ENCODE assay signal across 11 cellular contexts in genomic region chr10:50512214-50512595, GRCh38.
DNase-seq lines count a peak whose midpoint lies in the region; ATAC-seq and TF ChIP-seq lines count a peak whose summit lies in the region.
"Had no signal": no experiment of that assay in that cellular context is flagged by ENCODE, and none has a peak within 500 bp of the region (broad histone marks: within the 10 kb centered on the region; RNA-seq: fewer than 3 reads in every experiment).

No MANE protein-coding gene starts in this region.

- H3K9me3 ChIP-seq in sigmoid colon = no peaks in the 10 kb centered on the region
- H3K9me3 ChIP-seq: right atrium auricular region had no signal

- 84 to 86% methylated on average over 1 of the region's 1 CpG for WGBS in sigmoid colon, 2 donors

- no peaks in the 10 kb centered on the region for H3K9me3 Mint-ChIP-seq in activated CD4-positive, alpha-beta T cell treated with anti-CD3 and anti-CD28 coated beads, Interleukin-2, amount 10 ng/mL, durations not matched to agents 7 days and 5 days
- H3K9me3 Mint-ChIP-seq: H9 had no signal

- intact Hi-C loops in sigmoid colon (cut with DNase I) = no loop called here

- CTCF ChIA-PET in activated CD4-positive, alpha-beta T cell treated with anti-CD3 and anti-CD28 coated beads, Interleukin-2, amount 10 ng/mL, durations not matched to agents 7 days and 5 days (lab: Charles Lee) = interaction anchor here (0.5 to 1.8 kb wide), 7 partner anchors 10 to 110 kb away, joined by 3 to 7 read pairs (median 5); no protein-coding TSS in a partner anchor

- H3K27me3 Mint-ChIP-seq in activated CD4-positive, alpha-beta T cell treated with anti-CD3 and anti-CD28 coated beads, Interleukin-2, amount 10 ng/mL, durations not matched to agents 7 days and 5 days = no peaks in the 10 kb centered on the region

- H3K4me1 ChIP-seq in sigmoid colon = peaks cover 0 to 27% (median 19%) of the 10 kb centered on the region in 4 donors

- peak; percentile 15 for ATAC-seq in HG03342 (IDR thresholded peaks at IDR 0.05; ENCODE audit: unreplicated experiment)

- no peaks in the 10 kb centered on the region for H3K27me3 ChIP-seq in sigmoid colon
- H3K27me3 ChIP-seq: right atrium auricular region had no signal

- peak overlapping the region in 3 of 4 donors; percentile 20 to 45 (median 22) for H3K27ac ChIP-seq in sigmoid colon

- H3K4me3 Mint-ChIP-seq in activated CD4-positive, alpha-beta T cell treated with anti-CD3 and anti-CD28 coated beads, Interleukin-2, amount 10 ng/mL, durations not matched to agents 7 days and 5 days = no peak overlapping the region
- H3K4me3 Mint-ChIP-seq: H9 had no signal

- in situ Hi-C loops in astrocyte of the spinal cord (cut with HindIII; ENCODE audit: low sequenced_read_pairs) = no loop called here

- H3K4me3 ChIP-seq in astrocyte of the spinal cord (ENCODE audit: low read depth, low read length) (no peak overlapping the region), sigmoid colon (no peak overlapping the region)
- H3K4me3 ChIP-seq: right atrium auricular region had no signal

- no peak for TF ChIP-seq EP300 in sigmoid colon (IDR thresholded peaks at IDR 0.05)

- DNase-seq in activated CD4-positive, alpha-beta T cell treated with anti-CD3 and anti-CD28 coated beads, Interleukin-2, amount 10 ng/mL, durations not matched to agents 7 days and 5 days = no peak
- no peak for DNase-seq in activated CD4-positive, alpha-beta T cell treated with anti-CD3 and anti-CD28 coated beads for 4 hours
- DNase-seq in astrocyte of the spinal cord (ENCODE audit: low read depth, low spot score) = peak; percentile 18
- DNase-seq in sigmoid colon = no peak
- DNase-seq in SW 1271 (lab: John Stamatoyannopoulos, UW) = no peak
- no peak for DNase-seq in NCI-H510A (lab: John Stamatoyannopoulos, UW)
- no peak for DNase-seq in stimulated activated naive CD4-positive, alpha-beta T cell treated with Interleukin-2 at 50 U/mL for 16 hours (lab: John Stamatoyannopoulos, UW)
- DNase-seq: H9, NCI-H2029 treated with DMSO at 0.1 percent for 48 hours had no signal

- no peak for TF ChIP-seq POLR2A in sigmoid colon (IDR thresholded peaks at IDR 0.05)

- no peaks in the 10 kb centered on the region for H3K36me3 ChIP-seq in sigmoid colon
- H3K36me3 ChIP-seq: right atrium auricular region had no signal

- H3K4me1 Mint-ChIP-seq in activated CD4-positive, alpha-beta T cell treated with anti-CD3 and anti-CD28 coated beads, Interleukin-2, amount 10 ng/mL, durations not matched to agents 7 days and 5 days = peaks cover 57% of the 10 kb centered on the region

- peak overlapping the region; percentile 27 for H3K27ac Mint-ChIP-seq in activated CD4-positive, alpha-beta T cell treated with anti-CD3 and anti-CD28 coated beads, Interleukin-2, amount 10 ng/mL, durations not matched to agents 7 days and 5 days
- H3K27ac Mint-ChIP-seq: H9 had no signal

- POLR2A ChIA-PET in activated CD4-positive, alpha-beta T cell treated with anti-CD3 and anti-CD28 coated beads, Interleukin-2, amount 10 ng/mL, durations not matched to agents 7 days and 5 days (lab: Charles Lee) = no interaction called here

- TF ChIP-seq CTCF in astrocyte of the spinal cord (IDR thresholded peaks at IDR 0.05; ENCODE audit: low read depth, low read length) (no peak), sigmoid colon (IDR thresholded peaks at IDR 0.05) (no peak)

- peaks cover 8% of the 10 kb centered on the region for H3K36me3 Mint-ChIP-seq in activated CD4-positive, alpha-beta T cell treated with anti-CD3 and anti-CD28 coated beads, Interleukin-2, amount 10 ng/mL, durations not matched to agents 7 days and 5 days (ENCODE audit: low read depth)
